26 cellular contexts compared by ENCODE assay signal in the genomic region with DNA sequence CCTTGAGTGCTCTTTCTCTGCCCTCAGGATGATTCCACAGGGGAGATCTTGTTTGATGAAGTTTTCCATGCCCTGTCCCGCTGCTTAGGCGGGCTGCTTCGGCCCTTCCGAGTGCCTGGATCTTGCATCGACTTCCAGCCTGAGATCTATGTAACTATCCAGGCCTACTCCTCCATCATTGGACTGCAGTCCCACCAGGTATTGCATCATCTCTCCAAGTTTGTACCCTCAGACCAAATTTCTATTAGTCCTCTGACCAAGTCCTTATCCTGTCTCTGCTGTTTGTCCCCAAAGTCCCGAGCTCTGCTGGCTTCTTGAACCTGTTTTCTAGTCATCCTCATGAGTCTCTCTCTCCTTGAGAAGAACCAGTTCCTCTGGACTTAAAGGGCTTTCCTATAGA.
"Had no signal": no experiment of that assay in that cellular context is flagged by ENCODE, and none has a peak within 500 bp of the region (broad histone marks: within the 10 kb centered on the region; RNA-seq: fewer than 3 reads in every experiment).

No MANE protein-coding gene starts in this region.

- H3K27ac Mint-ChIP-seq: effector memory CD8-positive, alpha-beta T cell; mesothelial cell of epicardium; nephron; stimulated activated effector memory CD8-positive, alpha-beta T cell treated with anti-CD3 and anti-CD28 coated beads, Interleukin-12 subunit alpha, Interleukin-12 subunit beta, amount 100 ng/mL, for 72 hours; type B pancreatic cell had no signal

- H3K4me3 ChIP-seq: gastrocnemius medialis, lung, mucosa of descending colon, prostate gland, right atrium auricular region, sigmoid colon, suprapubic skin had no signal

- H3K4me1 ChIP-seq: gastrocnemius medialis, sigmoid colon, suprapubic skin had no signal

- DNase-seq: cerebellar nuclear complex; cortex of kidney; effector memory CD8-positive, alpha-beta T cell; foreskin fibroblast; gastrocnemius medialis; head of caudate nucleus; left ventricle myocardium superior; mesenchymal stem cell; mucosa of descending colon; naive B cell; nucleus accumbens; sigmoid colon; stimulated activated CD4-positive, alpha-beta T cell treated with anti-CD3 and anti-CD28 coated beads, Interleukin-2, amount 100 ng/mL, for 24 hours; stimulated activated CD4-positive, alpha-beta T cell treated with anti-CD3 and anti-CD28 coated beads, Interleukin-4, amount 100 ng/mL, for 24 hours; stimulated activated naive CD4-positive, alpha-beta T cell treated with Interleukin-2 at 50 U/mL for 16 hours had no signal

- H3K9me3 ChIP-seq: gastrocnemius medialis, mucosa of descending colon, prostate gland, right atrium auricular region, sigmoid colon, suprapubic skin had no signal

- H3K27me3 ChIP-seq: gastrocnemius medialis, right atrium auricular region, sigmoid colon, suprapubic skin had no signal

- ATAC-seq: effector memory CD8-positive, alpha-beta T cell; esophagus mucosa; gastrocnemius medialis; stimulated activated effector memory CD8-positive, alpha-beta T cell treated with anti-CD3 and anti-CD28 coated beads, Interleukin-12 subunit alpha, Interleukin-12 subunit beta, amount 100 ng/mL, for 72 hours had no signal

- H3K27me3 Mint-ChIP-seq: effector memory CD8-positive, alpha-beta T cell; naive B cell; type B pancreatic cell had no signal

- FAIRE-seq: keratinocyte had no signal

- H3K4me3 Mint-ChIP-seq: effector memory CD8-positive, alpha-beta T cell; mesothelial cell of epicardium; naive B cell; nephron; stimulated activated effector memory CD8-positive, alpha-beta T cell treated with anti-CD3 and anti-CD28 coated beads, Interleukin-12 subunit alpha, Interleukin-12 subunit beta, amount 100 ng/mL, for 72 hours; type B pancreatic cell had no signal

- H3K27ac ChIP-seq: epithelial cell of prostate, gastrocnemius medialis, prostate gland, sigmoid colon, suprapubic skin had no signal

- H3K9me3 Mint-ChIP-seq: effector memory CD8-positive, alpha-beta T cell; naive B cell; nephron; stimulated activated effector memory CD8-positive, alpha-beta T cell treated with anti-CD3 and anti-CD28 coated beads, Interleukin-12 subunit alpha, Interleukin-12 subunit beta, amount 100 ng/mL, for 72 hours; type B pancreatic cell had no signal

- H3K4me1 Mint-ChIP-seq: mesothelial cell of epicardium had no signal
